1 cellular context compared by ENCODE assay signal in genomic region chr7:107563761-107564552, GRCh38.
TF ChIP-seq lines count a peak whose summit lies in the region.

COG5 (minus strand) TSS chr7:107563920; CDS start chr7:107563896, 24 bp downstream.
DUS4L (plus strand) TSS chr7:107563971; CDS start chr7:107567071, 3,100 bp downstream.

TF ChIP-seq in GM23338, 12 proteins besides CTCF, POLR2A, EP300 and RAD21 (continued from another document):
- peak; percentile 3 for TF ChIP-seq REST (IDR thresholded peaks at IDR 0.05; ENCODE audit: unreplicated experiment)
TF ChIP-seq in GM23338: peak in this region for 4.
